In genomic region chr2:128090909-128091690, GRCh38 we compare ENCODE assay signal across 8 cellular contexts. TPM values are rescaled to one million over a fixed set of nuclear protein-coding genes. Genes with fewer than 3 reads are reported as not detected.
DNase-seq lines count a peak whose midpoint lies in the region; ATAC-seq and TF ChIP-seq lines count a peak whose summit lies in the region.

Gene UGGT1 (plus strand): TSS chr2:128091200. CDS start chr2:128091358, 158 bp downstream.

- no peaks in the 10 kb centered on the region for H3K27me3 ChIP-seq in BE2C
- no peaks in the 10 kb centered on the region for H3K27me3 ChIP-seq in layer of hippocampus (ENCODE audit: control insufficient read depth, insufficient read depth, low read length)

- no peaks in the 10 kb centered on the region for H3K9me3 ChIP-seq in BE2C

- no peaks in the 10 kb centered on the region for H3K4me1 ChIP-seq in BE2C

- DNase-seq in BE2C (peak; percentile 90), GM19240 (ENCODE audit: insufficient read length, low spot score) (peak; percentile 87), NCI-H526 (lab: John Stamatoyannopoulos, UW) (peak; percentile 94 to 98), coronary artery (ENCODE audit: low spot score) (peak; percentile 95)
- peak; percentile 96 for DNase-seq in activated CD4-positive, alpha-beta T cell treated with anti-CD3 and anti-CD28 coated beads for 48 hours
- DNase-seq in stimulated activated CD4-positive, alpha-beta T cell treated with anti-CD3 and anti-CD28 coated beads, Interleukin-1b, Interleukin-23, amount 100 ng/mL, for 4 hours (ENCODE audit: low read depth in 2 of 2) = peak; percentile 81 to 87

- no peak for TF ChIP-seq CTCF in BE2C (IDR thresholded peaks at IDR 0.05; ENCODE audit: low read depth, low read length)
- TF ChIP-seq CTCF in coronary artery (IDR thresholded peaks at IDR 0.05) = no peak

- H3K4me3 ChIP-seq in BE2C (ENCODE audit: low read depth, low read length) (peak within 1 kb of the TSS; percentile 89), coronary artery (peak within 1 kb of the TSS; percentile 87)

- no peaks in the 10 kb centered on the region for H3K36me3 ChIP-seq in BE2C

- peak; percentile 92 for ATAC-seq in HG03460 (IDR thresholded peaks at IDR 0.05; ENCODE audit: unreplicated experiment)

- H3K27ac ChIP-seq in coronary artery (peak within 1 kb of the TSS; percentile 66 to 91), layer of hippocampus (ENCODE audit: low read depth, low read length) (peak within 1 kb of the TSS; percentile 73)

RNA-seq across cellular contexts. Expression of gene UGGT1, which starts in this region (rescaled TPM):
- polyA plus RNA-seq in BE2C (2012; ENCODE audit: insufficient read depth, insufficient read length, low read depth) = 13.3 TPM

Comparison
In these comparisons a context has a peak if more than half of its experiments do, and no peak if none do; other contexts are left out.
1. Peak in every context shown above with its lines: DNase-seq, ATAC-seq, H3K4me3 ChIP-seq and H3K27ac ChIP-seq.